ENCODE assay signal across 19 cellular contexts in the genomic region with DNA sequence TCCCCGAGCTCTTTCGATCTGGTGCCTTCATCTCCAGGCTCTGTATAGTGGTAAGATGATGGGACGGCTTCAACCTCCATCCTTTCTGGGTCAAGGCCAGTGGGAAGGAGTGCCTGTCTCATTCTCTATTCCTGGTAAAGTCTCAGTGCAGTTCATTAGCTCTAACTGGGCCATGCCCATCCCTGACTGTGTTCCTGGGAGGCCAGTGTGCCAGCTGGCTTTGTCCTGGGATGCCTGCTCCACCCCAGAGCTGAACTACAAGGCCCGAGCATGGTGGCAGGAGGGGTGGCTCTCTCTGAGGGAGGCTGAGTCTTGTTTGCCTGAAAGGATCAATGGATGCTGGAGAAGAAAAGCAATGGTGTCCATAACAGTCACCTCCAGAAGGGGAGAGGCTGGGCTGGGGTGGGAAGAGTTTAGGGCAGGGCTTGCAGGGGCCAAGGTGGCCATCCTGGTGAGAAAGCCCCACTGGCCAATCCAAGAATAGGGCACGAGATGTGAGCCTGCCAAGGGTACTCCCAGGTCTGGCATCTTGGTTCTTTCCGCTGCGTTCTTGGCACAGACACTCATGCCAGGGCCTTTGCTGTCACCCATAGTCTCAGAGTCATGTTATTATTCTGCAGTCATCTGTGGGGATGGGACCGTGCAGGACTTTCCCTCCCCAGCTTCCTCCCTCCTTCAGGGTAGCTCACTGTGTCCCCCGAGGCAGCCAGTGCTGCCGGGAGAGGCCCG.
"Had no signal": no experiment of that assay in that cellular context is flagged by ENCODE, and none has a peak within 500 bp of the region (broad histone marks: within the 10 kb centered on the region; RNA-seq: fewer than 3 reads in every experiment).

No MANE protein-coding gene starts in this region.

- H3K27me3 Mint-ChIP-seq: naive thymus-derived CD8-positive, alpha-beta T cell; progenitor cell of endocrine pancreas had no signal

- H3K4me1 Mint-ChIP-seq: endodermal cell; naive thymus-derived CD8-positive, alpha-beta T cell had no signal

- H3K27me3 ChIP-seq: ovary, suprapubic skin, thyroid gland, upper lobe of left lung, uterus had no signal

- H3K27ac Mint-ChIP-seq: endodermal cell, progenitor cell of endocrine pancreas had no signal

- DNase-seq: central memory CD4-positive, alpha-beta T cell; effector CD4-positive, alpha-beta T cell; endodermal cell; erythroblast; foreskin keratinocyte; islet precursor cell; naive thymus-derived CD8-positive, alpha-beta T cell; ovary; stimulated activated CD4-positive, alpha-beta T cell treated with anti-CD3 and anti-CD28 coated beads, Interleukin-2, amount 100 ng/mL, for 24 hours; stimulated activated CD4-positive, alpha-beta T cell treated with anti-CD3 and anti-CD28 coated beads, Interleukin-4, amount 100 ng/mL, for 4 hours; stimulated activated naive CD4-positive, alpha-beta T cell treated with Interleukin-2 at 50 U/mL for 16 hours; thyroid gland; upper lobe of left lung; uterus had no signal

- H3K4me3 ChIP-seq: coronary artery, ovary, skin epidermis, suprapubic skin, thyroid gland, upper lobe of left lung, uterus had no signal

- ATAC-seq: foreskin keratinocyte; naive thymus-derived CD8-positive, alpha-beta T cell; sciatic nerve had no signal

- H3K27ac ChIP-seq: coronary artery, foreskin keratinocyte, skin epidermis, suprapubic skin, thyroid gland, upper lobe of left lung had no signal

- H3K9me3 Mint-ChIP-seq: endodermal cell had no signal

- H3K4me3 Mint-ChIP-seq: endodermal cell; naive thymus-derived CD8-positive, alpha-beta T cell had no signal

- H3K36me3 ChIP-seq: ovary, suprapubic skin, thyroid gland, upper lobe of left lung, uterus had no signal

- H3K9me3 ChIP-seq: ovary, thyroid gland, upper lobe of left lung, uterus had no signal
